ENCODE assay signal across 15 cellular contexts in genomic region chr16:30746638-30747160, GRCh38. TPM values are rescaled to one million over a fixed set of nuclear protein-coding genes. Genes with fewer than 3 reads are reported as not detected.
DNase-seq lines count a peak whose midpoint lies in the region; TF ChIP-seq lines count a peak whose summit lies in the region.
"Had no signal": no experiment of that assay in that cellular context is flagged by ENCODE, and none has a peak within 500 bp of the region (broad histone marks: within the 10 kb centered on the region; RNA-seq: fewer than 3 reads in every experiment).

No MANE protein-coding gene starts in this region.

- H3K9ac ChIP-seq in smooth muscle cell (ENCODE audit: low read depth) = no peak overlapping the region

- no peak overlapping the region for H3K4me3 ChIP-seq in smooth muscle cell

- intact Hi-C loops in Calu3 (cut with micrococcal nuclease; ENCODE audit: unreplicated experiment) (no loop called here), cardiac septum (cut with DNase I) (no loop called here)
- intact Hi-C loops in dendritic cell treated with granulocyte-macrophage colony-stimulating factor and Interleukin-4, amounts not matched to agents 40 ng/mL and 50 ng/mL, for 4 days (cut with micrococcal nuclease) = no loop called here

- CTCF ChIA-PET in Calu3 (lab: Charles Lee) = interaction anchor here (1.6 kb wide), 1 partner anchor 13 kb away, joined by 8 read pairs; no protein-coding TSS in a partner anchor

- no peaks in the 10 kb centered on the region for H3K27me3 ChIP-seq in smooth muscle cell (ENCODE audit: low read depth)
- H3K27me3 ChIP-seq: cardiac muscle cell, uterus had no signal

- H3K79me2 ChIP-seq in smooth muscle cell (ENCODE audit: low read depth) = peaks cover 18% of the 10 kb centered on the region

- H3K27ac Mint-ChIP-seq in Calu3 (ENCODE audit: unreplicated experiment) = peak overlapping the region; percentile 73
- peak overlapping the region; percentile 92 for H3K27ac Mint-ChIP-seq in dendritic cell treated with granulocyte-macrophage colony-stimulating factor and Interleukin-4, amounts not matched to agents 40 ng/mL and 50 ng/mL, for 4 days

- TF ChIP-seq CTCF in Calu3 (IDR thresholded peaks at IDR 0.05; ENCODE audit: unreplicated experiment) (no peak), smooth muscle cell (IDR thresholded peaks at IDR 0.05; ENCODE audit: borderline replicate concordance, insufficient read depth, poor library complexity, severe bottlenecking) (no peak)

- peaks cover 9% of the 10 kb centered on the region for H3F3A ChIP-seq in smooth muscle cell (ENCODE audit: low read depth)

- BruUV-seq in Calu3 (replicated peaks; lab: Mats Ljungman, UMichigan) = no TSS peak

- H3K27ac ChIP-seq in smooth muscle cell (ENCODE audit: low read depth) = peak overlapping the region; percentile 74

- H3K4me2 ChIP-seq in smooth muscle cell = no peak overlapping the region

- 95% methylated on average over 9 of the region's 9 CpGs for WGBS in smooth muscle cell (ENCODE audit: low lambda C conversion rate)

- H3K36me3 Mint-ChIP-seq in Calu3 (ENCODE audit: insufficient read depth, unreplicated experiment) = peaks cover 86% of the 10 kb centered on the region
- H3K36me3 Mint-ChIP-seq in dendritic cell treated with granulocyte-macrophage colony-stimulating factor and Interleukin-4, amounts not matched to agents 40 ng/mL and 50 ng/mL, for 4 days (ENCODE audit: low read depth) = peaks cover 75% of the 10 kb centered on the region

- no peaks in the 10 kb centered on the region for H3K27me3 Mint-ChIP-seq in Calu3 (ENCODE audit: unreplicated experiment)
- H3K27me3 Mint-ChIP-seq in dendritic cell treated with granulocyte-macrophage colony-stimulating factor and Interleukin-4, amounts not matched to agents 40 ng/mL and 50 ng/mL, for 4 days = no peaks in the 10 kb centered on the region
- H3K27me3 Mint-ChIP-seq: activated CD4-positive, alpha-beta memory T cell treated with anti-CD3 and anti-CD28 coated beads, Interleukin-2, amount 10 ng/mL, durations not matched to agents 7 days and 5 days; IgD-negative memory B cell had no signal

- H2AFZ ChIP-seq in smooth muscle cell (ENCODE audit: low read depth) = no peak overlapping the region

- no peak overlapping the region for H3K4me3 Mint-ChIP-seq in Calu3 (ENCODE audit: low read depth, unreplicated experiment)
- H3K4me3 Mint-ChIP-seq in dendritic cell treated with granulocyte-macrophage colony-stimulating factor and Interleukin-4, amounts not matched to agents 40 ng/mL and 50 ng/mL, for 4 days = no peak overlapping the region

- H3K36me3 ChIP-seq in smooth muscle cell (ENCODE audit: low read depth) = peaks cover 8% of the 10 kb centered on the region
- H3K36me3 ChIP-seq: uterus had no signal

- no peaks in the 10 kb centered on the region for H3K9me3 ChIP-seq in smooth muscle cell (replicated peaks; ENCODE audit: low read depth)
- H3K9me3 ChIP-seq: uterus had no signal

- H3K4me1 Mint-ChIP-seq in Calu3 (ENCODE audit: low read depth, unreplicated experiment) = peaks cover 53% of the 10 kb centered on the region
- H3K4me1 Mint-ChIP-seq in dendritic cell treated with granulocyte-macrophage colony-stimulating factor and Interleukin-4, amounts not matched to agents 40 ng/mL and 50 ng/mL, for 4 days (ENCODE audit: low read depth) = peaks cover 57% of the 10 kb centered on the region

- H3K4me1 ChIP-seq in smooth muscle cell (ENCODE audit: low read depth) = peaks cover 3% of the 10 kb centered on the region

- no peak for DNase-seq in Calu3
- DNase-seq in MV-4-11 (lab: John Stamatoyannopoulos, UW) = peak; percentile 28
- DNase-seq in smooth muscle cell (lab: John Stamatoyannopoulos, UW; ENCODE audit: unreplicated experiment) = no peak
- DNase-seq in NCI-H1694 (lab: John Stamatoyannopoulos, UW) = no peak
- no peak for DNase-seq in cardiac septum (ENCODE audit: low spot score)
- no peak for DNase-seq in DMS79 treated with DMSO at 0.1 percent for 48 hours (lab: John Stamatoyannopoulos, UW)
- DNase-seq: activated CD4-positive, alpha-beta memory T cell treated with anti-CD3 and anti-CD28 coated beads, Interleukin-2, amount 10 ng/mL, durations not matched to agents 7 days and 5 days; activated gamma-delta T cell; GDM1; NCI-H510A treated with DMSO at 0.1 percent for 48 hours; retina; uterus had no signal

- peaks cover 8% of the 10 kb centered on the region for H4K20me1 ChIP-seq in smooth muscle cell (ENCODE audit: low read depth)

- H3K9me3 Mint-ChIP-seq in Calu3 (ENCODE audit: low read depth, unreplicated experiment) = peaks cover 4% of the 10 kb centered on the region
- no peaks in the 10 kb centered on the region for H3K9me3 Mint-ChIP-seq in dendritic cell treated with granulocyte-macrophage colony-stimulating factor and Interleukin-4, amounts not matched to agents 40 ng/mL and 50 ng/mL, for 4 days
- H3K9me3 Mint-ChIP-seq: activated CD4-positive, alpha-beta memory T cell treated with anti-CD3 and anti-CD28 coated beads, Interleukin-2, amount 10 ng/mL, durations not matched to agents 7 days and 5 days; IgD-negative memory B cell had no signal

RNA-seq across cellular contexts. Expression of gene PHKG2, which starts 1.5 kb away (rescaled TPM):
- total RNA-seq in Calu3 (2022) (66.7 and 72.8 TPM in 2 replicates), smooth muscle cell (24.9 and 35.9 TPM in 2 replicates), cardiac septum (13.2 TPM)
- 39.1 and 40.1 TPM in 2 replicates for polyA plus RNA-seq in smooth muscle cell

RNA-seq across cellular contexts. Expression of gene CFAP119, which starts 15.2 kb away (rescaled TPM):
- total RNA-seq in Calu3 (2022) = 13.7 and 13.8 TPM in 2 replicates
- 2.2 and 5.2 TPM in 2 replicates for total RNA-seq in smooth muscle cell
- 3.0 and 3.5 TPM in 2 replicates for polyA plus RNA-seq in smooth muscle cell
- total RNA-seq in cardiac septum = 1.0 TPM

RNA-seq across cellular contexts. Expression of gene RNF40, which starts 15.4 kb away (rescaled TPM):
- total RNA-seq in Calu3 (2022) = 130 and 136 TPM in 2 replicates
- 66.1 and 73.0 TPM in 2 replicates for total RNA-seq in smooth muscle cell
- 92.5 and 107 TPM in 2 replicates for polyA plus RNA-seq in smooth muscle cell
- total RNA-seq in cardiac septum = 47.9 TPM

RNA-seq across cellular contexts. Expression of gene ZNF629, which starts 40.3 kb away (rescaled TPM):
- total RNA-seq in Calu3 (2022) (29.9 and 32.6 TPM in 2 replicates), smooth muscle cell (11.2 and 11.6 TPM in 2 replicates), cardiac septum (22.7 TPM)
- 13.0 and 13.4 TPM in 2 replicates for polyA plus RNA-seq in smooth muscle cell

RNA-seq across cellular contexts. Expression of gene SRCAP, which starts 47.7 kb away (rescaled TPM):
- 84.6 and 90.8 TPM in 2 replicates for total RNA-seq in Calu3 (2022)
- total RNA-seq in smooth muscle cell = 9.0 and 16.2 TPM in 2 replicates
- polyA plus RNA-seq in smooth muscle cell = 14.5 and 24.9 TPM in 2 replicates
- 47.8 TPM for total RNA-seq in cardiac septum
